Comparison of ENCODE assay signal across 1 cellular context in genomic region chr16:29818082-29818481, GRCh38.
TF ChIP-seq lines count a peak whose summit lies in the region.

No MANE protein-coding gene starts in this region.

TF ChIP-seq in GM12878, 131 proteins besides CTCF, POLR2A, EP300 and RAD21:
- no peak for TF ChIP-seq TAF1 (IDR thresholded peaks at IDR 0.05; ENCODE audit: borderline replicate concordance, low read depth, low read length)
- TF ChIP-seq BCL3 (IDR thresholded peaks at IDR 0.05; ENCODE audit: borderline replicate concordance, insufficient read depth, low read depth, low read length, poor library complexity, severe bottlenecking), result no peak
- TF ChIP-seq ZNF592 (IDR thresholded peaks at IDR 0.05), result no peak
- no peak for TF ChIP-seq ZBTB40 (IDR thresholded peaks at IDR 0.05; ENCODE audit: borderline replicate concordance)
